ENCODE assay signal across 18 cellular contexts in genomic region chr7:114956702-114957101, GRCh38. TPM values are rescaled to one million over a fixed set of nuclear protein-coding genes. Genes with fewer than 3 reads are reported as not detected.
DNase-seq lines count a peak whose midpoint lies in the region; ATAC-seq and TF ChIP-seq lines count a peak whose summit lies in the region.
"Had no signal": no experiment of that assay in that cellular context is flagged by ENCODE, and none has a peak within 500 bp of the region (broad histone marks: within the 10 kb centered on the region; RNA-seq: fewer than 3 reads in every experiment).

No MANE protein-coding gene starts in this region.

- no peak for DNase-seq in activated gamma-delta T cell (lab: John Stamatoyannopoulos, UW)
- no peak for DNase-seq in SJCRH30
- no peak for DNase-seq in type B pancreatic cell (ENCODE audit: extremely low spot score, unreplicated experiment)
- DNase-seq in NCI-H1436 (lab: John Stamatoyannopoulos, UW), result no peak
- DNase-seq: activated B cell treated with CpG ODN at 0.5 μM for 24 hours; activated naive CD8-positive, alpha-beta T cell treated with anti-CD3 and anti-CD28 coated beads, Interleukin-2, amount 10 ng/mL, durations not matched to agents 7 days and 5 days; DMS53; effector memory CD8-positive, alpha-beta T cell; natural killer cell; NCI-H1417; SW 1271; uterus had no signal

- no peaks in the 10 kb centered on the region for H3K9me3 ChIP-seq in SJCRH30 (replicated peaks)
- H3K9me3 ChIP-seq: BLaER1, uterus had no signal

- no peak overlapping the region for H3K27ac Mint-ChIP-seq in type B pancreatic cell
- H3K27ac Mint-ChIP-seq: activated B cell treated with CpG ODN at 0.5 μM for 24 hours; activated naive CD8-positive, alpha-beta T cell treated with anti-CD3 and anti-CD28 coated beads, Interleukin-2, amount 10 ng/mL, durations not matched to agents 7 days and 5 days; natural killer cell had no signal

- no peaks in the 10 kb centered on the region for H3K9me3 Mint-ChIP-seq in type B pancreatic cell
- H3K9me3 Mint-ChIP-seq: activated B cell treated with CpG ODN at 0.5 μM for 24 hours; activated naive CD8-positive, alpha-beta T cell treated with anti-CD3 and anti-CD28 coated beads, Interleukin-2, amount 10 ng/mL, durations not matched to agents 7 days and 5 days; effector memory CD8-positive, alpha-beta T cell; natural killer cell had no signal

- H3K27me3 ChIP-seq in SJCRH30, result no peaks in the 10 kb centered on the region
- H3K27me3 ChIP-seq: BLaER1, uterus had no signal

- H3K36me3 Mint-ChIP-seq in type B pancreatic cell, result peaks cover 7% of the 10 kb centered on the region
- H3K36me3 Mint-ChIP-seq: natural killer cell had no signal

- ATAC-seq in GM18858 (IDR thresholded peaks at IDR 0.05; ENCODE audit: unreplicated experiment), result peak; percentile 29
- ATAC-seq in GM21381 (IDR thresholded peaks at IDR 0.05; ENCODE audit: unreplicated experiment), result peak; percentile 48
- ATAC-seq in HG02970 (IDR thresholded peaks at IDR 0.05; ENCODE audit: low FRiP score, unreplicated experiment), result peak; percentile 45
- ATAC-seq in HG03520 (IDR thresholded peaks at IDR 0.05; ENCODE audit: unreplicated experiment), result peak; percentile 49
- ATAC-seq: effector memory CD8-positive, alpha-beta T cell; natural killer cell had no signal

- H3K27me3 Mint-ChIP-seq in type B pancreatic cell, result no peaks in the 10 kb centered on the region
- H3K27me3 Mint-ChIP-seq: activated B cell treated with CpG ODN at 0.5 μM for 24 hours; activated naive CD8-positive, alpha-beta T cell treated with anti-CD3 and anti-CD28 coated beads, Interleukin-2, amount 10 ng/mL, durations not matched to agents 7 days and 5 days; effector memory CD8-positive, alpha-beta T cell had no signal

- no peaks in the 10 kb centered on the region for H3K4me1 ChIP-seq in SJCRH30
- H3K4me1 ChIP-seq: BLaER1 had no signal

- no peaks in the 10 kb centered on the region for H3K4me1 Mint-ChIP-seq in type B pancreatic cell (ENCODE audit: unreplicated experiment)

- H3K27ac ChIP-seq in SJCRH30, result no peak overlapping the region
- H3K27ac ChIP-seq: BLaER1, uterus had no signal

- TF ChIP-seq CTCF in type B pancreatic cell (conservative IDR thresholded peaks at IDR 0.05), result no peak

- H3K36me3 ChIP-seq in SJCRH30, result peaks cover 16% of the 10 kb centered on the region; the same call in 1 of the 2 replicates
- H3K36me3 ChIP-seq: BLaER1, uterus had no signal

- no peak overlapping the region for H3K4me3 Mint-ChIP-seq in type B pancreatic cell
- H3K4me3 Mint-ChIP-seq: activated B cell treated with CpG ODN at 0.5 μM for 24 hours; activated naive CD8-positive, alpha-beta T cell treated with anti-CD3 and anti-CD28 coated beads, Interleukin-2, amount 10 ng/mL, durations not matched to agents 7 days and 5 days; effector memory CD8-positive, alpha-beta T cell; natural killer cell had no signal

- H3K4me3 ChIP-seq in SJCRH30, result no peak overlapping the region
- H3K4me3 ChIP-seq: BLaER1, lung, uterus had no signal

RNA-seq across cellular contexts. Expression of gene MDFIC, which starts 34.8 kb away (rescaled TPM):
- 64.9 and 72.3 TPM in 2 replicates for total RNA-seq in SJCRH30 (2014; rRNA removed; shearing (Covaris generic))
- 20.2 and 20.7 TPM in 2 replicates for total RNA-seq in type B pancreatic cell (ENCODE audit: low replicate concordance)
